In the genomic region with DNA sequence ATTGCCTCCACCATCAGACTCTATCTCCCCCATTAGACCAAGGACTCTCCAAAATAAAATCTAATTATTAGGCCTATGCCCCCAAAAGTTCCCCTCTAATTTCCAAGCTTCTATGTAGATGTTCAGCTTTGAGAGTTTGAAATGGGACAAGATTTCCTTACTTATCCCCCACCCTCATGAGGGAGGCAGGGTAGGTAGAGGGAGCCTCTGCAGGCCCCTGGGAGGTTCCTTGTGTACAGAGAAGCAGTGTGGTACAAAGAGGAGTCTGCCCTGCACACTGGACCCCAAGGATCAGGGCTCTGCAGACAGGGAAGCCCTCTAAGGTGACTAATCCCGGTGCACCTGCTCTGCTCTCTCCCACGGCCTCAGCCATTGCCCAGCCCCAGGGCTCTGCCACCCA, we compare ENCODE assay signal across 20 cellular contexts. TPM values are rescaled to one million over a fixed set of nuclear protein-coding genes. Genes with fewer than 3 reads are reported as not detected.
DNase-seq lines count a peak whose midpoint lies in the region; TF ChIP-seq lines count a peak whose summit lies in the region.
"Had no signal": no experiment of that assay in that cellular context is flagged by ENCODE, and none has a peak within 500 bp of the region (broad histone marks: within the 10 kb centered on the region; RNA-seq: fewer than 3 reads in every experiment).

No MANE protein-coding gene starts in this region.

- H3K4me1 ChIP-seq in breast epithelium (no peaks in the 10 kb centered on the region), trophoblast cell (ENCODE audit: control insufficient read depth in 1 of 2, insufficient read depth in 2 of 2, low read length in 2 of 2) (peaks cover 33 to 49% of the 10 kb centered on the region in 2 experiments), H9 (ENCODE audit: insufficient read depth, low read length) (no peaks in the 10 kb centered on the region; the same call in 1 of the 2 replicates)

- no peaks in the 10 kb centered on the region for H3K23me2 ChIP-seq in H9 (ENCODE audit: insufficient read length, low read depth, low read length, poor library complexity, severe bottlenecking)

- H3K4ac ChIP-seq in trophoblast cell (ENCODE audit: low read depth, low read length) (no peak overlapping the region), H9 (ENCODE audit: low read depth, low read length) (no peak overlapping the region)

- no peak overlapping the region for H3K23ac ChIP-seq in trophoblast cell (ENCODE audit: low read length)
- no peak overlapping the region for H3K23ac ChIP-seq in H9 (ENCODE audit: insufficient read length, low read depth, low read length)

- H4K12ac ChIP-seq in trophoblast cell (ENCODE audit: low read depth, low read length) = no peak overlapping the region

- BruUV-seq in Calu3 (replicated peaks; lab: Mats Ljungman, UMichigan) = no TSS peak

- H3K36me3 Mint-ChIP-seq in Calu3 (ENCODE audit: insufficient read depth, unreplicated experiment) (peaks cover 79% of the 10 kb centered on the region), glutamatergic neuron (ENCODE audit: unreplicated experiment) (peaks cover 6% of the 10 kb centered on the region), H9 (ENCODE audit: insufficient read depth in 1 of 3, low read depth in 3 of 3) (no peaks in the 10 kb centered on the region; a peak in 2 of 7 replicates)
- H3K36me3 Mint-ChIP-seq: CD8-positive, alpha-beta memory T cell had no signal

- no peak for TF ChIP-seq POLR2A in breast epithelium (IDR thresholded peaks at IDR 0.05)

- H3K27ac ChIP-seq in breast epithelium (peak overlapping the region; percentile 84 to 90), trophoblast cell (ENCODE audit: low read depth, low read length) (no peak overlapping the region), H9 (ENCODE audit: insufficient read length, low read depth, low read length) (no peak overlapping the region)

- no peaks in the 10 kb centered on the region for H4K20me1 ChIP-seq in H9 (ENCODE audit: control insufficient read depth, insufficient read depth, insufficient read length)

- H3K4me3 Mint-ChIP-seq in Calu3 (ENCODE audit: low read depth, unreplicated experiment) (no peak overlapping the region), glutamatergic neuron (ENCODE audit: unreplicated experiment) (no peak overlapping the region), H9 (no peak overlapping the region; a peak in 1 of 5 replicates)
- H3K4me3 Mint-ChIP-seq: CD8-positive, alpha-beta memory T cell had no signal

- no peak overlapping the region for H3K4me2 ChIP-seq in trophoblast cell (ENCODE audit: low read length)
- H3K4me2 ChIP-seq in H9 (ENCODE audit: insufficient read depth, insufficient read length, low read length) = no peak overlapping the region

- no peak overlapping the region for H2BK20ac ChIP-seq in H9 (ENCODE audit: low read depth, low read length, poor library complexity, severe bottlenecking)

- intact Hi-C loops in Calu3 (cut with micrococcal nuclease; ENCODE audit: unreplicated experiment) (no loop called here), breast epithelium (cut with DNase I; ENCODE audit: low total_unique reads) (no loop called here)

- H3K4me1 Mint-ChIP-seq in Calu3 (ENCODE audit: low read depth, unreplicated experiment) (peaks cover 55% of the 10 kb centered on the region), glutamatergic neuron (ENCODE audit: low read depth, unreplicated experiment) (no peaks in the 10 kb centered on the region), H9 (peaks cover 12 to 31% of the 10 kb centered on the region in 2 experiments)
- H3K4me1 Mint-ChIP-seq: CD8-positive, alpha-beta memory T cell had no signal

- H3K9me3 ChIP-seq in breast epithelium = no peaks in the 10 kb centered on the region
- no peaks in the 10 kb centered on the region for H3K9me3 ChIP-seq in trophoblast cell (ENCODE audit: insufficient read depth, low read depth, low read length)
- H3K9me3 ChIP-seq in H9 (ENCODE audit: control insufficient read depth, low read depth, low read length) = no peaks in the 10 kb centered on the region

- DNase-seq in Calu3 (no peak), breast epithelium (ENCODE audit: low spot score in 2 of 2) (peak in 1 of 2 donors; percentile 12), glutamatergic neuron (peak; percentile 1), trophoblast cell (no peak), H9 (no peak), cerebellar nuclear complex (lab: John Stamatoyannopoulos, UW) (no peak), NCI-H1105 treated with DMSO at 0.1 percent for 48 hours (lab: John Stamatoyannopoulos, UW) (no peak)
- DNase-seq in activated CD4-positive, CD25-positive, alpha-beta regulatory T cell (lab: John Stamatoyannopoulos, UW) = no peak
- DNase-seq: DMS79, NCI-H1436, NCI-H1930, NCI-H226, NCI-H524, NCI-H82, OCI-M1, SHP77 treated with DMSO at 0.1 percent for 48 hours had no signal

- H2BK12ac ChIP-seq in trophoblast cell (ENCODE audit: low read length) (no peak overlapping the region), H9 (ENCODE audit: insufficient read length, low read depth, low read length) (no peak overlapping the region)

- no peak overlapping the region for H3T11ph ChIP-seq in H9 (ENCODE audit: low read length)

- H4K91ac ChIP-seq in trophoblast cell (ENCODE audit: low read depth, low read length) (peak overlapping the region; percentile 93), H9 (ENCODE audit: insufficient read length, low read depth, low read length) (no peak overlapping the region)

- H3K36me3 ChIP-seq in breast epithelium (no peaks in the 10 kb centered on the region), trophoblast cell (ENCODE audit: control insufficient read depth in 1 of 2, insufficient read depth in 2 of 2, low read length in 2 of 2) (no peaks in the 10 kb centered on the region)

- H3K79me1 ChIP-seq in trophoblast cell (ENCODE audit: low read length) (peaks cover 25% of the 10 kb centered on the region), H9 (ENCODE audit: insufficient read depth, low read depth, low read length, poor library complexity, severe bottlenecking) (no peaks in the 10 kb centered on the region)

- no peaks in the 10 kb centered on the region for H3K9me3 Mint-ChIP-seq in Calu3 (ENCODE audit: low read depth, unreplicated experiment)
- peaks cover 3% of the 10 kb centered on the region for H3K9me3 Mint-ChIP-seq in glutamatergic neuron (ENCODE audit: unreplicated experiment)
- no peaks in the 10 kb centered on the region for H3K9me3 Mint-ChIP-seq in H9
- H3K9me3 Mint-ChIP-seq: CD8-positive, alpha-beta memory T cell had no signal

- CTCF ChIA-PET in Calu3 (lab: Charles Lee) = interaction anchor here (0.6 to 2.8 kb wide), 4 partner anchors 9 to 43 kb away, joined by 3 to 12 read pairs (median 6); partner anchors contain the start of gene KRT16

- H3K56ac ChIP-seq in H9 (ENCODE audit: insufficient read length, low read depth, low read length) = no peak overlapping the region

- H2AFZ ChIP-seq in trophoblast cell (ENCODE audit: insufficient read depth, low read length, poor library complexity) (no peak overlapping the region), H9 (ENCODE audit: low read length) (no peak overlapping the region)

- H3K27me3 ChIP-seq in breast epithelium = no peaks in the 10 kb centered on the region
- H3K27me3 ChIP-seq in trophoblast cell (ENCODE audit: insufficient read depth, low read length) = no peaks in the 10 kb centered on the region
- H3K27me3 ChIP-seq in H9 (ENCODE audit: insufficient read depth, low read length) = no peaks in the 10 kb centered on the region

- H2AK5ac ChIP-seq in trophoblast cell (ENCODE audit: low read length) = no peak overlapping the region
- H2AK5ac ChIP-seq in H9 (ENCODE audit: insufficient read length, low read length) = no peak overlapping the region

- H2BK120ac ChIP-seq in trophoblast cell (ENCODE audit: insufficient read depth, low read length, poor library complexity) (no peak overlapping the region), H9 (ENCODE audit: low read depth, low read length, poor library complexity, severe bottlenecking) (no peak overlapping the region)

- no peak overlapping the region for H2BK15ac ChIP-seq in H9 (ENCODE audit: low read depth, low read length)

- peak overlapping the region in 2 of 3 donors; percentile 55 to 63 for H3K4me3 ChIP-seq in breast epithelium
- no peak overlapping the region for H3K4me3 ChIP-seq in trophoblast cell (ENCODE audit: low read depth, low read length)
- H3K4me3 ChIP-seq: K562 had no signal

- TF ChIP-seq CTCF in Calu3 (IDR thresholded peaks at IDR 0.05; ENCODE audit: unreplicated experiment) (no peak), breast epithelium (IDR thresholded peaks at IDR 0.05) (no peak), glutamatergic neuron (IDR thresholded peaks at IDR 0.05; ENCODE audit: partially characterized antibody, unreplicated experiment) (no peak), H9 (conservative IDR thresholded peaks at IDR 0.05) (no peak)

- H3K18ac ChIP-seq in trophoblast cell (ENCODE audit: low read length) (no peak overlapping the region), H9 (ENCODE audit: insufficient read length, low read depth, low read length) (no peak overlapping the region)

- H4K5ac ChIP-seq in H9 (ENCODE audit: insufficient read length, low read depth, low read length) = no peak overlapping the region

- H3K9ac ChIP-seq in trophoblast cell (ENCODE audit: low read length) (no peak overlapping the region), H9 (ENCODE audit: extremely low read depth, insufficient read length, low read length) (no peak overlapping the region)

- H2BK5ac ChIP-seq in trophoblast cell (ENCODE audit: low read depth, low read length, poor library complexity) (no peak overlapping the region), H9 (ENCODE audit: insufficient read length, low read length) (no peak overlapping the region)

- no peak overlapping the region for H3K14ac ChIP-seq in trophoblast cell (ENCODE audit: low read length)
- no peak overlapping the region for H3K14ac ChIP-seq in H9 (ENCODE audit: insufficient read depth, low read length)

- H4K8ac ChIP-seq in trophoblast cell (ENCODE audit: low read depth, low read length) (no peak overlapping the region), H9 (replicated peaks; ENCODE audit: insufficient read length, low read depth, low read length) (no peak overlapping the region)

- WGBS in trophoblast cell (ENCODE audit: extremely low coverage, insufficient coverage, insufficient read length) = no CpG with 5 or more reads among the region's 2 CpGs
- no CpG with 5 or more reads among the region's 2 CpGs for whole genome bisulfite sequencing in H9 (ENCODE audit: extremely low coverage, insufficient read length, low lambda C conversion rate)

- peaks cover 4% of the 10 kb centered on the region for H3K79me2 ChIP-seq in trophoblast cell (ENCODE audit: control insufficient read depth, insufficient read depth, low read length, poor library complexity)
- no peaks in the 10 kb centered on the region for H3K79me2 ChIP-seq in H9 (ENCODE audit: insufficient read depth, low read length)

- H3K27ac Mint-ChIP-seq in Calu3 (ENCODE audit: unreplicated experiment) = peak overlapping the region; percentile 34
- no peak overlapping the region for H3K27ac Mint-ChIP-seq in glutamatergic neuron (ENCODE audit: unreplicated experiment)
- no peak overlapping the region; a peak in 1 of 7 replicates for H3K27ac Mint-ChIP-seq in H9

- H3K27me3 Mint-ChIP-seq in Calu3 (ENCODE audit: unreplicated experiment) (no peaks in the 10 kb centered on the region), glutamatergic neuron (ENCODE audit: unreplicated experiment) (peaks cover 2% of the 10 kb centered on the region), H9 (ENCODE audit: low read depth) (no peaks in the 10 kb centered on the region; the same call in 1 of the 2 replicates)

RNA-seq across cellular contexts. Expression of gene KRT17, which starts 2.5 kb away (rescaled TPM):
- 472 and 593 TPM in 2 replicates for total RNA-seq in Calu3 (2022)
- total RNA-seq in breast epithelium = 1,000 to 10,000 TPM in 2 of 3 donors, 1 to 10 TPM in 1; 1.9 to 1,676 (median 1,373) TPM
- total RNA-seq in glutamatergic neuron (ENCODE audit: unreplicated experiment) = not detected
- 145 and 161 TPM in 2 replicates for polyA plus RNA-seq in trophoblast cell (2013)
- total RNA-seq in H9 (2021) = 1.1 and 1.5 TPM in 2 replicates
- polyA plus RNA-seq: CD8-positive, alpha-beta memory T cell had no signal

RNA-seq across cellular contexts. Expression of gene KRT16, which starts 9.3 kb away (rescaled TPM):
- 3.8 and 4.2 TPM in 2 replicates for total RNA-seq in Calu3 (2022)
- 100 to 1,000 TPM in 1 of 3 donors, 10 to 100 TPM in 1, 1 to 10 TPM in 1; 2.6 to 100 (median 51.8) TPM for total RNA-seq in breast epithelium
- total RNA-seq in glutamatergic neuron (ENCODE audit: unreplicated experiment) = not detected
- polyA plus RNA-seq in trophoblast cell (2013) = 7.9 and 8.4 TPM in 2 replicates
- not detected in 2 replicates for total RNA-seq in H9 (2021)
- total RNA-seq: CD8-positive, alpha-beta memory T cell; H1; K562 had no signal
- polyA plus RNA-seq: CD8-positive, alpha-beta memory T cell; H1 had no signal

RNA-seq across cellular contexts. Expression of gene KRT14, which starts 35.2 kb away (rescaled TPM):
- 3.8 and 12.2 TPM in 2 replicates for total RNA-seq in Calu3 (2022)
- total RNA-seq in breast epithelium = 100 to 1,000 TPM in 2 of 3 donors, under 1 TPM in 1; 0.80 to 692 (median 388) TPM
- not detected for total RNA-seq in glutamatergic neuron (ENCODE audit: unreplicated experiment)
- 12.0 and 12.4 TPM in 2 replicates for polyA plus RNA-seq in trophoblast cell (2013)
- total RNA-seq in H9 (2021) = not detected in 2 replicates
- total RNA-seq: CD8-positive, alpha-beta memory T cell; H1; K562 had no signal
- polyA plus RNA-seq: CD8-positive, alpha-beta memory T cell had no signal

RNA-seq across cellular contexts. Expression of gene KRT9, which starts 50.1 kb away (rescaled TPM):
- total RNA-seq in Calu3 (2022) (not detected in 2 replicates), breast epithelium (under 1 TPM in 1 of 3 donors, not detected in 2; 0.44 TPM), glutamatergic neuron (ENCODE audit: unreplicated experiment) (not detected), H9 (2021) (not detected in 2 replicates)
- polyA plus RNA-seq in trophoblast cell (2013) = 0.19 TPM in 2 replicates
- total RNA-seq: CD8-positive, alpha-beta memory T cell; H1; K562 had no signal
- polyA plus RNA-seq: BJ; CD8-positive, alpha-beta memory T cell; H1 had no signal

Comparison
In these comparisons a context has a peak if more than half of its experiments do, and no peak if none do; other contexts are left out.
1. H3K27ac ChIP-seq: peak in breast epithelium (2 of 2); none in trophoblast cell (single experiment) and H9 (single experiment).